34 cellular contexts compared by ENCODE assay signal in genomic region chr15:75403892-75404291, GRCh38.
"Had no signal": no experiment of that assay in that cellular context is flagged by ENCODE, and none has a peak within 500 bp of the region (broad histone marks: within the 10 kb centered on the region; RNA-seq: fewer than 3 reads in every experiment).

No MANE protein-coding gene starts in this region.

- H3K4me3 Mint-ChIP-seq: activated CD4-positive, alpha-beta memory T cell treated with anti-CD3 and anti-CD28 coated beads, Interleukin-2, amount 10 ng/mL, durations not matched to agents 7 days and 5 days; activated CD4-positive, alpha-beta T cell treated with anti-CD3 and anti-CD28 coated beads, Interleukin-2, amount 10 ng/mL, durations not matched to agents 24 days and 14 days; brain; mesothelial cell of epicardium; naive B cell; neural crest cell; T-helper 1 cell treated with Interleukin-12 subunit alpha and Interleukin-12 subunit beta and Interleukin-4 antibody, amounts not matched to agents 30 μg/mL and 1 μg/mL, for 36 hours; type B pancreatic cell had no signal

- H3K27me3 Mint-ChIP-seq: activated CD4-positive, alpha-beta memory T cell treated with anti-CD3 and anti-CD28 coated beads, Interleukin-2, amount 10 ng/mL, durations not matched to agents 7 days and 5 days; activated CD4-positive, alpha-beta T cell treated with anti-CD3 and anti-CD28 coated beads, Interleukin-2, amount 10 ng/mL, durations not matched to agents 24 days and 14 days; brain; naive B cell; type B pancreatic cell had no signal

- DNase-seq: activated CD4-positive, alpha-beta memory T cell treated with anti-CD3 and anti-CD28 coated beads, Interleukin-2, amount 10 ng/mL, durations not matched to agents 7 days and 5 days; activated CD4-positive, alpha-beta T cell treated with anti-CD3 and anti-CD28 coated beads, Interleukin-2, amount 10 ng/mL, durations not matched to agents 24 days and 14 days; activated gamma-delta T cell treated with Interleukin-2 at 50 U/mL for 16 hours; dorsolateral prefrontal cortex; effector memory CD4-positive, alpha-beta T cell; erythroblast; left cardiac atrium; left ventricle myocardium superior; naive B cell; nucleus accumbens; psoas muscle; SK-N-SH; stimulated activated CD4-positive, alpha-beta T cell treated with anti-CD3 and anti-CD28 coated beads, Interleukin-15, amount 100 ng/mL, for 24 hours; stimulated activated CD4-positive, alpha-beta T cell treated with anti-CD3 and anti-CD28 coated beads, Interleukin-2, amount 100 ng/mL, for 24 hours; stimulated activated naive CD4-positive, alpha-beta T cell treated with Interleukin-2 at 50 U/mL for 16 hours; substantia nigra; SW 1271; T1000; uterus; WERI-Rb-1 had no signal

- ATAC-seq: activated CD4-positive, CD25-positive, alpha-beta regulatory T cell treated with anti-CD3 and anti-CD28 coated beads, Interleukin-2, amount 50 U/mL, for 24 hours; gastroesophageal sphincter; left cardiac atrium; left ventricle myocardium superior; psoas muscle had no signal

- H3K4me3 ChIP-seq: ascending aorta, cardiac muscle cell, coronary artery, dorsolateral prefrontal cortex, gastroesophageal sphincter, hepatocyte, psoas muscle, right atrium auricular region, uterus had no signal

- H3K27ac Mint-ChIP-seq: activated CD4-positive, alpha-beta memory T cell treated with anti-CD3 and anti-CD28 coated beads, Interleukin-2, amount 10 ng/mL, durations not matched to agents 7 days and 5 days; activated CD4-positive, alpha-beta T cell treated with anti-CD3 and anti-CD28 coated beads, Interleukin-2, amount 10 ng/mL, durations not matched to agents 24 days and 14 days; mesothelial cell of epicardium; T-helper 1 cell treated with Interleukin-12 subunit alpha and Interleukin-12 subunit beta and Interleukin-4 antibody, amounts not matched to agents 30 μg/mL and 1 μg/mL, for 36 hours; type B pancreatic cell had no signal

- H3K27ac ChIP-seq: ascending aorta, cardiac muscle cell, coronary artery, dorsolateral prefrontal cortex, gastroesophageal sphincter, hepatocyte, parathyroid adenoma, psoas muscle, right atrium auricular region, uterus, WERI-Rb-1 had no signal

- H3K36me3 ChIP-seq: uterus had no signal

- H3K9me3 ChIP-seq: ascending aorta, gastroesophageal sphincter, psoas muscle, right atrium auricular region, SK-N-SH, uterus had no signal

- H3K4me1 ChIP-seq: ascending aorta, gastroesophageal sphincter, parathyroid adenoma, psoas muscle, right atrium auricular region, uterus had no signal

- H3K27me3 ChIP-seq: ascending aorta, cardiac muscle cell, dorsolateral prefrontal cortex, gastroesophageal sphincter, hepatocyte, right atrium auricular region, uterus had no signal

- H3K4me1 Mint-ChIP-seq: brain, mesothelial cell of epicardium, neural crest cell had no signal

- H3K9me3 Mint-ChIP-seq: activated CD4-positive, alpha-beta memory T cell treated with anti-CD3 and anti-CD28 coated beads, Interleukin-2, amount 10 ng/mL, durations not matched to agents 7 days and 5 days; activated CD4-positive, alpha-beta T cell treated with anti-CD3 and anti-CD28 coated beads, Interleukin-2, amount 10 ng/mL, durations not matched to agents 24 days and 14 days; activated naive CD4-positive, alpha-beta T cell treated with anti-CD3 and anti-CD28 coated beads, Interleukin-2, amount 50 U/mL, for 72 hours; brain; mesothelial cell of epicardium; naive B cell; neural crest cell; T-helper 1 cell treated with Interleukin-12 subunit alpha and Interleukin-12 subunit beta and Interleukin-4 antibody, amounts not matched to agents 30 μg/mL and 1 μg/mL, for 36 hours; type B pancreatic cell had no signal
